In the genomic region with DNA sequence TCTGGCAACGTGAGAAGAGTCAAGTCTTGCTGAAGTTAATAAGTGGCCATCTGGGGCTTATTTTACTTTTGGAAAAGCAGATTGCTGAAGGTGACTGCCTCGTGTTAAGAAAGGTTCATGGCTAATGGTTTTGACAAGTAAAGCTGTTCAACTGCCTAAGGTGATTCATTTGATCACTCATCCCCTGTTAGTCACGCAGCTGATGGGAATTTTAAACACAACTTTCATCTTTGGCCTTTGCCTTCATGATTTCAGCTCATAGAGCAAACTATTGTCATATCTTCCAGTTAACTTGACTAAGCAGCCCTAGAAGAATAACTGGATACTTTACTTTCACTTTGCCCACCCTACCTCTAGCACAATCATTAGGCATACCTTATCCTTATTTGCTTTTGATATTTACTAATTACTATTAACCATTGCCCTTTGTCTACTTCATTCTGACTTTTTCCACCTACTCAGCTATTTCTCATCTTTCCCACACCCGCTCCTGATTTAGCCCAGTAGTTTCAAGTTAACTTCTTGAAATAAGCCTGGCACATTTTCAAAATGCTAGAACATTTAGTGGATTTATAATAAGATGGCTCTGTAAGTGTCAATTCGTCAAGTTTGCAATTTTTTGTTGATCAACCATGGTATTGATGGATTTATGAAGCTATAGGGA, we compare ENCODE assay signal across 17 cellular contexts.
A peak's percentile ranks its signal among the peaks of the same experiment; 100 is the strongest.
DNase-seq lines count a peak whose midpoint lies in the region; ATAC-seq and TF ChIP-seq lines count a peak whose summit lies in the region.
"Had no signal": no experiment of that assay in that cellular context is flagged by ENCODE, and none has a peak within 500 bp of the region (broad histone marks: within the 10 kb centered on the region; RNA-seq: fewer than 3 reads in every experiment).

No MANE protein-coding gene starts in this region.

- no peaks in the 10 kb centered on the region for H3K27me3 ChIP-seq in Peyer's patch
- H3K27me3 ChIP-seq: neutrophil had no signal

- no peak overlapping the region for H3K4me3 Mint-ChIP-seq in activated CD4-positive, alpha-beta T cell treated with anti-CD3 and anti-CD28 coated beads for 36 hours
- H3K4me3 Mint-ChIP-seq: activated CD8-positive, alpha-beta memory T cell treated with anti-CD3 and anti-CD28 coated beads, Interleukin-2, amount 10 ng/mL, durations not matched to agents 7 days and 5 days; T-helper 1 cell treated with Interleukin-12 subunit alpha and Interleukin-12 subunit beta and Interleukin-4 antibody, amounts not matched to agents 30 μg/mL and 1 μg/mL, for 36 hours had no signal

- no peak overlapping the region for H3K27ac ChIP-seq in Peyer's patch
- H3K27ac ChIP-seq: HL-60, neutrophil had no signal

- no peak for TF ChIP-seq POLR2A in Peyer's patch (IDR thresholded peaks at IDR 0.05)

- H3K27ac Mint-ChIP-seq in activated CD4-positive, alpha-beta T cell treated with anti-CD3 and anti-CD28 coated beads for 36 hours: peak overlapping the region; percentile 42
- H3K27ac Mint-ChIP-seq: activated CD8-positive, alpha-beta memory T cell treated with anti-CD3 and anti-CD28 coated beads, Interleukin-2, amount 10 ng/mL, durations not matched to agents 7 days and 5 days; T-helper 1 cell treated with Interleukin-12 subunit alpha and Interleukin-12 subunit beta and Interleukin-4 antibody, amounts not matched to agents 30 μg/mL and 1 μg/mL, for 36 hours had no signal

- POLR2A ChIA-PET in activated CD4-positive, alpha-beta T cell treated with anti-CD3 and anti-CD28 coated beads for 36 hours (lab: Charles Lee): interaction anchor here (0.6 kb wide), 1 partner anchor 738 kb away, joined by 3 read pairs; no protein-coding TSS in a partner anchor

- no peaks in the 10 kb centered on the region for H3K4me1 ChIP-seq in Peyer's patch

- no peaks in the 10 kb centered on the region for H3K36me3 Mint-ChIP-seq in activated CD4-positive, alpha-beta T cell treated with anti-CD3 and anti-CD28 coated beads for 36 hours (ENCODE audit: low read depth)
- H3K36me3 Mint-ChIP-seq: activated CD8-positive, alpha-beta memory T cell treated with anti-CD3 and anti-CD28 coated beads, Interleukin-2, amount 10 ng/mL, durations not matched to agents 7 days and 5 days had no signal

- ATAC-seq in activated CD4-positive, alpha-beta T cell treated with anti-CD3 and anti-CD28 coated beads for 36 hours: peak; percentile 82
- peak; percentile 31 for ATAC-seq in omental fat pad (ENCODE audit: low FRiP score)
- ATAC-seq: activated CD8-positive, alpha-beta memory T cell treated with anti-CD3 and anti-CD28 coated beads, Interleukin-2, amount 10 ng/mL, durations not matched to agents 7 days and 5 days; left ventricle myocardium superior had no signal

- no peak overlapping the region for H3K4me3 ChIP-seq in Peyer's patch

- H3K9me3 ChIP-seq in Peyer's patch: no peaks in the 10 kb centered on the region
- H3K9me3 ChIP-seq: neutrophil had no signal

- no peaks in the 10 kb centered on the region for H3K36me3 ChIP-seq in Peyer's patch
- H3K36me3 ChIP-seq: neutrophil had no signal

- peak; percentile 8 for DNase-seq in activated CD4-positive, alpha-beta T cell treated with anti-CD3 and anti-CD28 coated beads for 36 hours
- DNase-seq in activated CD4-positive, alpha-beta T cell treated with anti-CD3 and anti-CD28 coated beads for 4 hours: no peak
- DNase-seq in OCI-M1 (lab: John Stamatoyannopoulos, UW): peak; percentile 1
- DNase-seq in dermis blood vessel endothelial cell: peak; percentile 51
- no peak for DNase-seq in omental fat pad (ENCODE audit: low spot score)
- DNase-seq in Peyer's patch: no peak
- no peak for DNase-seq in NCI-H2196 treated with DMSO at 0.1 percent for 48 hours (lab: John Stamatoyannopoulos, UW; ENCODE audit: unreplicated experiment)
- DNase-seq in stimulated activated CD8-positive, alpha-beta memory T cell treated with anti-CD3 and anti-CD28 coated beads, Interleukin-4, amount 100 ng/mL, for 48 hours: no peak
- DNase-seq: activated CD8-positive, alpha-beta memory T cell treated with anti-CD3 and anti-CD28 coated beads, Interleukin-2, amount 10 ng/mL, durations not matched to agents 7 days and 5 days; central memory CD4-positive, alpha-beta T cell; DMS79 treated with DMSO at 0.1 percent for 48 hours; foreskin melanocyte; left ventricle myocardium superior; NCI-H1092 treated with DMSO at 0.1 percent for 48 hours had no signal

- TF ChIP-seq CTCF in omental fat pad (IDR thresholded peaks at IDR 0.05): no peak
- no peak for TF ChIP-seq CTCF in Peyer's patch (IDR thresholded peaks at IDR 0.05)

- no peaks in the 10 kb centered on the region for H3K27me3 Mint-ChIP-seq in activated CD4-positive, alpha-beta T cell treated with anti-CD3 and anti-CD28 coated beads for 36 hours
- H3K27me3 Mint-ChIP-seq: activated CD8-positive, alpha-beta memory T cell treated with anti-CD3 and anti-CD28 coated beads, Interleukin-2, amount 10 ng/mL, durations not matched to agents 7 days and 5 days had no signal

- H3K4me1 Mint-ChIP-seq in activated CD4-positive, alpha-beta T cell treated with anti-CD3 and anti-CD28 coated beads for 36 hours: peaks cover 23% of the 10 kb centered on the region

- intact Hi-C loops in activated CD4-positive, alpha-beta T cell treated with anti-CD3 and anti-CD28 coated beads for 36 hours (cut with DNase I, micrococcal nuclease): no loop called here

- CTCF ChIA-PET in activated CD4-positive, alpha-beta T cell treated with anti-CD3 and anti-CD28 coated beads for 36 hours (lab: Charles Lee): interaction anchor here (1.1 kb wide), 1 partner anchor 32 kb away, joined by 4 read pairs; no protein-coding TSS in a partner anchor

- H3K9me3 Mint-ChIP-seq in activated CD4-positive, alpha-beta T cell treated with anti-CD3 and anti-CD28 coated beads for 36 hours (ENCODE audit: low read depth): no peaks in the 10 kb centered on the region
- H3K9me3 Mint-ChIP-seq: T-helper 1 cell treated with Interleukin-12 subunit alpha and Interleukin-12 subunit beta and Interleukin-4 antibody, amounts not matched to agents 30 μg/mL and 1 μg/mL, for 36 hours had no signal

Comparison
In these comparisons a context has a peak if more than half of its experiments do, and no peak if none do; other contexts are left out.
1. DNase-seq: peak in activated CD4-positive, alpha-beta T cell treated with anti-CD3 and anti-CD28 coated beads for 36 hours (single experiment), OCI-M1 (single experiment) and dermis blood vessel endothelial cell (single experiment); none in activated CD4-positive, alpha-beta T cell treated with anti-CD3 and anti-CD28 coated beads for 4 hours (0 of 2), omental fat pad (single experiment), Peyer's patch (0 of 3), NCI-H2196 treated with DMSO at 0.1 percent for 48 hours (single experiment) and stimulated activated CD8-positive, alpha-beta memory T cell treated with anti-CD3 and anti-CD28 coated beads, Interleukin-4, amount 100 ng/mL, for 48 hours (single experiment).